In genomic region chr1:161182214-161182613, GRCh38 we compare ENCODE assay signal across 8 cellular contexts. TPM values are rescaled to one million over a fixed set of nuclear protein-coding genes. Genes with fewer than 3 reads are reported as not detected.
DNase-seq lines count a peak whose midpoint lies in the region; ATAC-seq, FAIRE-seq and TF ChIP-seq lines count a peak whose summit lies in the region.

No MANE protein-coding gene starts in this region.

- H3K27me3 ChIP-seq in CD4-positive, alpha-beta memory T cell (ENCODE audit: insufficient read depth, low read length), result no peaks in the 10 kb centered on the region
- no peaks in the 10 kb centered on the region for H3K27me3 ChIP-seq in Peyer's patch

- DNase-seq in CD4-positive, alpha-beta memory T cell, result peak; percentile 60 to 81 (median 69)
- DNase-seq in Peyer's patch (peak in 2 of 3 donors; percentile 3 to 39), amniotic epithelial cell (ENCODE audit: low read depth) (peak; percentile 47), HTR-8/SVneo (ENCODE audit: insufficient read length, low spot score) (no peak), iPS-NIHi7 (ENCODE audit: extremely low spot score) (no peak), DMS153 treated with DMSO at 0.1 percent for 48 hours (lab: John Stamatoyannopoulos, UW; ENCODE audit: unreplicated experiment) (no peak)
- peak; percentile 74 for DNase-seq in stimulated activated CD4-positive, alpha-beta T cell treated with anti-CD3 and anti-CD28 coated beads, Interleukin-1b, Interleukin-23, amount 100 ng/mL, for 48 hours

- no peaks in the 10 kb centered on the region for H3K9me3 Mint-ChIP-seq in CD4-positive, alpha-beta memory T cell

- H3K4me1 Mint-ChIP-seq in CD4-positive, alpha-beta memory T cell, result peaks cover 54 to 87% (median 75%) of the 10 kb centered on the region in 4 donors

- peak overlapping the region; percentile 54 for H3K27ac ChIP-seq in CD4-positive, alpha-beta memory T cell (ENCODE audit: low read depth, low read length)
- H3K27ac ChIP-seq in Peyer's patch, result peak overlapping the region; percentile 46 to 72 (median 56)

- intact Hi-C loops in CD4-positive, alpha-beta memory T cell (cut with micrococcal nuclease), result loop anchor here (1.0 kb wide), 3 partner anchors 10 to 43 kb away; partner anchors contain the start of gene NDUFS2

- CTCF ChIA-PET in CD4-positive, alpha-beta memory T cell (lab: Charles Lee; ENCODE audit: partially characterized antibody), result interaction anchor here (0.8 to 5.7 kb wide), 12 partner anchors 10 to 202 kb away, joined by 3 to 121 read pairs (median 8); partner anchors contain the start of genes APOA2, NDUFS2, PPOX and TOMM40L

- peak; percentile 55 for ATAC-seq in GM21786 (IDR thresholded peaks at IDR 0.05; ENCODE audit: unreplicated experiment)

- H3K4me3 Mint-ChIP-seq in CD4-positive, alpha-beta memory T cell, result peak overlapping the region; percentile 2 to 85 (median 76)

- FAIRE-seq in HTR-8/SVneo (lab: Jason Lieb, UNC), result no peak

- H3K9me3 ChIP-seq in CD4-positive, alpha-beta memory T cell (ENCODE audit: control insufficient read depth in 1 of 2, low read length in 2 of 2), result no peaks in the 10 kb centered on the region
- H3K9me3 ChIP-seq in Peyer's patch, result no peaks in the 10 kb centered on the region

- peak overlapping the region; percentile 86 to 97 (median 93) for H3K27ac Mint-ChIP-seq in CD4-positive, alpha-beta memory T cell

- POLR2A ChIA-PET in CD4-positive, alpha-beta memory T cell (lab: Charles Lee; ENCODE audit: partially characterized antibody), result interaction anchor here (0.8 to 5.6 kb wide), 21 partner anchors 9 to 209 kb away, joined by 3 to 132 read pairs (median 7); partner anchors contain the start of genes ADAMTS4, ARHGAP30, DEDD and NDUFS2

- H3K4me3 ChIP-seq in CD4-positive, alpha-beta memory T cell (ENCODE audit: low read length in 2 of 2), result peak overlapping the region in 1 of 2 donors; percentile 18
- no peak overlapping the region for H3K4me3 ChIP-seq in Peyer's patch

- H3K4me1 ChIP-seq in CD4-positive, alpha-beta memory T cell (ENCODE audit: insufficient read depth, low read length), result peaks cover 83% of the 10 kb centered on the region
- H3K4me1 ChIP-seq in Peyer's patch, result peaks cover 0 to 23% (median 6%) of the 10 kb centered on the region in 4 donors

- TF ChIP-seq POLR2A in Peyer's patch (IDR thresholded peaks at IDR 0.05), result no peak

- no peaks in the 10 kb centered on the region for H3K36me3 ChIP-seq in CD4-positive, alpha-beta memory T cell (ENCODE audit: insufficient read depth, low read length)
- no peaks in the 10 kb centered on the region for H3K36me3 ChIP-seq in Peyer's patch

- no peaks in the 10 kb centered on the region for H3K27me3 Mint-ChIP-seq in CD4-positive, alpha-beta memory T cell

- H3K36me3 Mint-ChIP-seq in CD4-positive, alpha-beta memory T cell, result peaks cover 0 to 1% of the 10 kb centered on the region in 2 donors

- TF ChIP-seq CTCF in Peyer's patch (IDR thresholded peaks at IDR 0.05), result no peak

RNA-seq across cellular contexts. Expression of gene B4GALT3, which starts 4.9 kb away (rescaled TPM):
- total RNA-seq in CD4-positive, alpha-beta memory T cell, result 10 to 100 TPM; 64.6 to 71.5 TPM
- 10 to 100 TPM; 55.9 to 60.5 TPM for polyA plus RNA-seq in CD4-positive, alpha-beta memory T cell
- total RNA-seq in Peyer's patch, result 10 to 100 TPM; 25.2 to 34.1 (median 29.4) TPM

RNA-seq across cellular contexts. Expression of gene PPOX, which starts 16.0 kb away (rescaled TPM):
- total RNA-seq in CD4-positive, alpha-beta memory T cell, result 10 to 100 TPM; 59.4 to 69.8 TPM
- 10 to 100 TPM; 16.3 to 25.7 TPM for polyA plus RNA-seq in CD4-positive, alpha-beta memory T cell
- total RNA-seq in Peyer's patch, result 10 to 100 TPM in 3 of 4 donors, 1 to 10 TPM in 1; 9.5 to 38.0 (median 20.9) TPM

RNA-seq across cellular contexts. Expression of gene ADAMTS4, which starts 16.6 kb away (rescaled TPM):
- total RNA-seq in CD4-positive, alpha-beta memory T cell, result 1 to 10 TPM; 1.4 to 2.4 TPM
- polyA plus RNA-seq in CD4-positive, alpha-beta memory T cell, result under 1 TPM in 1 of 2 donors, not detected in 1; 0.07 TPM
- 10 to 100 TPM in 1 of 4 donors, 1 to 10 TPM in 2, under 1 TPM in 1; 0.18 to 65.2 (median 1.9) TPM for total RNA-seq in Peyer's patch

RNA-seq across cellular contexts. Expression of gene NDUFS2, which starts 20.0 kb away (rescaled TPM):
- 100 to 1,000 TPM in 1 of 2 experiments, 10 to 100 TPM in 1; 89.9 to 100 TPM for total RNA-seq in CD4-positive, alpha-beta memory T cell
- 100 to 1,000 TPM in 1 of 2 donors, 10 to 100 TPM in 1; 90.1 to 112 TPM for polyA plus RNA-seq in CD4-positive, alpha-beta memory T cell
- total RNA-seq in Peyer's patch, result 100 to 1,000 TPM; 157 to 192 (median 176) TPM

RNA-seq across cellular contexts. Expression of gene USP21, which starts 22.9 kb away (rescaled TPM):
- 10 to 100 TPM; 62.0 to 63.6 TPM for total RNA-seq in CD4-positive, alpha-beta memory T cell
- polyA plus RNA-seq in CD4-positive, alpha-beta memory T cell, result 10 to 100 TPM; 15.5 to 30.6 TPM
- 10 to 100 TPM; 11.6 to 52.8 (median 39.0) TPM for total RNA-seq in Peyer's patch

Comparison
In these comparisons a context has a peak if more than half of its experiments do, and no peak if none do; other contexts are left out.
1. DNase-seq: peak in CD4-positive, alpha-beta memory T cell (5 of 5), Peyer's patch (2 of 3), amniotic epithelial cell (single experiment) and stimulated activated CD4-positive, alpha-beta T cell treated with anti-CD3 and anti-CD28 coated beads, Interleukin-1b, Interleukin-23, amount 100 ng/mL, for 48 hours (single experiment); none in HTR-8/SVneo (single experiment), iPS-NIHi7 (single experiment) and DMS153 treated with DMSO at 0.1 percent for 48 hours (single experiment).